Comparison of ENCODE assay signal across 1 cellular context in the genomic region with DNA sequence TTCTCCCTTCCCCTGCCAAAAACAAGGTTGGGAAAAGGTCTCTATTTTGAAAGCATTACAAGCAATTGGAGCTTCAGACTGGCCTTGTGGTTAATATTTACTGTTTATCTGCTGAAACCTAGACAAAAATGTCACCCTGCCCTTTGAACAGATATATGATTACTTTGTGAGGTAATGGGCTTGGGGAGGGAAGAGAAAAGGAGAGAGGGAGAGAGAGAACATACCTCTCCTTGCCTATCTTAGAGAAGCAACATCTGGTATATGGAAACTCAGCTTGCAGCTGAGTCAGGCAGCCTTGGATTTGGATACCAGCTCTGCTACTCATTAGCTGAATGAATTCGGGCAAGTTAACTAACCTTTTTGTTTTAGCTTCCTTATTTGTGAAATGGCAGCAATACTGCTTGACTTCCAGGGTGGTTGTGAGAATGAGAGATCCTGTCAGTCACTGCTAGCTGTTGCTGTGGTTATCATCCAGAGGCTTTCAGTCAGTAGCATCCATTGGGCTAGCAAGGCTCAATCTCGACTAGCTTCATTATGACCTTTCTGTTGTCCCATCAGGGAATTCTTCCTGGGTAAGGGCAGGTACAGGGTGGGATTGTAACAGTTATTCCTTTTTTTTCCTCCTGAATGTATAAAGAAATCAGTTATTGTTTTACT.
TF ChIP-seq lines count a peak whose summit lies in the region.

No MANE protein-coding gene starts in this region.

TF ChIP-seq in HepG2, 621 proteins besides CTCF, POLR2A, EP300 and RAD21 (continued from another document and continues in another):
- TF ChIP-seq, protein P1, sequence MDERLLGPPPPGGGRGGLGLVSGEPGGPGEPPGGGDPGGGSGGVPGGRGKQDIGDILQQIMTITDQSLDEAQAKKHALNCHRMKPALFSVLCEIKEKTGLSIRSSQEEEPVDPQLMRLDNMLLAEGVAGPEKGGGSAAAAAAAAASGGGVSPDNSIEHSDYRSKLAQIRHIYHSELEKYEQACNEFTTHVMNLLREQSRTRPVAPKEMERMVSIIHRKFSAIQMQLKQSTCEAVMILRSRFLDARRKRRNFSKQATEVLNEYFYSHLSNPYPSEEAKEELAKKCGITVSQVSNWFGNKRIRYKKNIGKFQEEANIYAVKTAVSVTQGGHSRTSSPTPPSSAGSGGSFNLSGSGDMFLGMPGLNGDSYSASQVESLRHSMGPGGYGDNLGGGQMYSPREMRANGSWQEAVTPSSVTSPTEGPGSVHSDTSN (CRISPR knock-in tag; IDR thresholded peaks at IDR 0.05) = no peak
- TF ChIP-seq, protein P2, sequence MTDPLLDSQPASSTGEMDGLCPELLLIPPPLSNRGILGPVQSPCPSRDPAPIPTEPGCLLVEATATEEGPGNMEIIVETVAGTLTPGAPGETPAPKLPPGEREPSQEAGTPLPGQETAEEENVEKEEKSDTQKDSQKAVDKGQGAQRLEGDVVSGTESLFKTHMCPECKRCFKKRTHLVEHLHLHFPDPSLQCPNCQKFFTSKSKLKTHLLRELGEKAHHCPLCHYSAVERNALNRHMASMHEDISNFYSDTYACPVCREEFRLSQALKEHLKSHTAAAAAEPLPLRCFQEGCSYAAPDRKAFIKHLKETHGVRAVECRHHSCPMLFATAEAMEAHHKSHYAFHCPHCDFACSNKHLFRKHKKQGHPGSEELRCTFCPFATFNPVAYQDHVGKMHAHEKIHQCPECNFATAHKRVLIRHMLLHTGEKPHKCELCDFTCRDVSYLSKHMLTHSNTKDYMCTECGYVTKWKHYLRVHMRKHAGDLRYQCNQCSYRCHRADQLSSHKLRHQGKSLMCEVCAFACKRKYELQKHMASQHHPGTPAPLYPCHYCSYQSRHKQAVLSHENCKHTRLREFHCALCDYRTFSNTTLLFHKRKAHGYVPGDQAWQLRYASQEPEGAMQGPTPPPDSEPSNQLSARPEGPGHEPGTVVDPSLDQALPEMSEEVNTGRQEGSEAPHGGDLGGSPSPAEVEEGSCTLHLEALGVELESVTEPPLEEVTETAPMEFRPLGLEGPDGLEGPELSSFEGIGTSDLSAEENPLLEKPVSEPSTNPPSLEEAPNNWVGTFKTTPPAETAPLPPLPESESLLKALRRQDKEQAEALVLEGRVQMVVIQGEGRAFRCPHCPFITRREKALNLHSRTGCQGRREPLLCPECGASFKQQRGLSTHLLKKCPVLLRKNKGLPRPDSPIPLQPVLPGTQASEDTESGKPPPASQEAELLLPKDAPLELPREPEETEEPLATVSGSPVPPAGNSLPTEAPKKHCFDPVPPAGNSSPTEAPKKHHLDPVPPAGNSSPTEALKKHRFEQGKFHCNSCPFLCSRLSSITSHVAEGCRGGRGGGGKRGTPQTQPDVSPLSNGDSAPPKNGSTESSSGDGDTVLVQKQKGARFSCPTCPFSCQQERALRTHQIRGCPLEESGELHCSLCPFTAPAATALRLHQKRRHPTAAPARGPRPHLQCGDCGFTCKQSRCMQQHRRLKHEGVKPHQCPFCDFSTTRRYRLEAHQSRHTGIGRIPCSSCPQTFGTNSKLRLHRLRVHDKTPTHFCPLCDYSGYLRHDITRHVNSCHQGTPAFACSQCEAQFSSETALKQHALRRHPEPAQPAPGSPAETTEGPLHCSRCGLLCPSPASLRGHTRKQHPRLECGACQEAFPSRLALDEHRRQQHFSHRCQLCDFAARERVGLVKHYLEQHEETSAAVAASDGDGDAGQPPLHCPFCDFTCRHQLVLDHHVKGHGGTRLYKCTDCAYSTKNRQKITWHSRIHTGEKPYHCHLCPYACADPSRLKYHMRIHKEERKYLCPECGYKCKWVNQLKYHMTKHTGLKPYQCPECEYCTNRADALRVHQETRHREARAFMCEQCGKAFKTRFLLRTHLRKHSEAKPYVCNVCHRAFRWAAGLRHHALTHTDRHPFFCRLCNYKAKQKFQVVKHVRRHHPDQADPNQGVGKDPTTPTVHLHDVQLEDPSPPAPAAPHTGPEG (CRISPR knock-in tag; IDR thresholded peaks at IDR 0.05) = no peak
- no peak for TF ChIP-seq ZFP62 (CRISPR knock-in tag; IDR thresholded peaks at IDR 0.05)
- TF ChIP-seq HOXA5 (CRISPR knock-in tag; IDR thresholded peaks at IDR 0.05) = no peak
- TF ChIP-seq, protein P3, sequence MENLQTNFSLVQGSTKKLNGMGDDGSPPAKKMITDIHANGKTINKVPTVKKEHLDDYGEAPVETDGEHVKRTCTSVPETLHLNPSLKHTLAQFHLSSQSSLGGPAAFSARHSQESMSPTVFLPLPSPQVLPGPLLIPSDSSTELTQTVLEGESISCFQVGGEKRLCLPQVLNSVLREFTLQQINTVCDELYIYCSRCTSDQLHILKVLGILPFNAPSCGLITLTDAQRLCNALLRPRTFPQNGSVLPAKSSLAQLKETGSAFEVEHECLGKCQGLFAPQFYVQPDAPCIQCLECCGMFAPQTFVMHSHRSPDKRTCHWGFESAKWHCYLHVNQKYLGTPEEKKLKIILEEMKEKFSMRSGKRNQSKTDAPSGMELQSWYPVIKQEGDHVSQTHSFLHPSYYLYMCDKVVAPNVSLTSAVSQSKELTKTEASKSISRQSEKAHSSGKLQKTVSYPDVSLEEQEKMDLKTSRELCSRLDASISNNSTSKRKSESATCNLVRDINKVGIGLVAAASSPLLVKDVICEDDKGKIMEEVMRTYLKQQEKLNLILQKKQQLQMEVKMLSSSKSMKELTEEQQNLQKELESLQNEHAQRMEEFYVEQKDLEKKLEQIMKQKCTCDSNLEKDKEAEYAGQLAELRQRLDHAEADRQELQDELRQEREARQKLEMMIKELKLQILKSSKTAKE (CRISPR knock-in tag; IDR thresholded peaks at IDR 0.05; ENCODE audit: borderline replicate concordance) = peak; percentile 62; the same call in 1 of the 2 replicates
- no peak for TF ChIP-seq ZMYM2 (CRISPR knock-in tag; IDR thresholded peaks at IDR 0.05)
- TF ChIP-seq, protein P4, sequence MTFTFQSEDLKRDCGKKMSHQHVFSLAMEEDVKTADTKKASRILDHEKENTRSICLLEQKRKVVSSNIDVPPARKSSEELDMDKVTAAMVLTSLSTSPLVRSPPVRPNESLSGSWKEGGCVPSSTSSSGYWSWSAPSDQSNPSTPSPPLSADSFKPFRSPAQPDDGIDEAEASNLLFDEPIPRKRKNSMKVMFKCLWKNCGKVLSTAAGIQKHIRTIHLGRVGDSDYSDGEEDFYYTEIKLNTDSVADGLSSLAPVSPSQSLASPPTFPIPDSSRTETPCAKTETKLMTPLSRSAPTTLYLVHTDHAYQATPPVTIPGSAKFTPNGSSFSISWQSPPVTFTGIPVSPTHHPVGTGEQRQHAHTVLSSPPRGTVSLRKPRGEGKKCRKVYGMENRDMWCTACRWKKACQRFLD (CRISPR knock-in tag; IDR thresholded peaks at IDR 0.05; ENCODE audit: borderline replicate concordance) = no peak
- TF ChIP-seq THYN1 (CRISPR knock-in tag; IDR thresholded peaks at IDR 0.05; ENCODE audit: borderline replicate concordance, low read depth) = no peak
- peak; percentile 29; the same call in 1 of the 2 replicates for TF ChIP-seq NFIC (IDR thresholded peaks at IDR 0.05; ENCODE audit: low read length)
- TF ChIP-seq PHF21A (CRISPR knock-in tag; IDR thresholded peaks at IDR 0.05) = no peak
- peak; percentile 66; the same call in 1 of the 2 replicates for TF ChIP-seq KDM6A (CRISPR knock-in tag; IDR thresholded peaks at IDR 0.05; ENCODE audit: low read depth)
- TF ChIP-seq, protein P5, sequence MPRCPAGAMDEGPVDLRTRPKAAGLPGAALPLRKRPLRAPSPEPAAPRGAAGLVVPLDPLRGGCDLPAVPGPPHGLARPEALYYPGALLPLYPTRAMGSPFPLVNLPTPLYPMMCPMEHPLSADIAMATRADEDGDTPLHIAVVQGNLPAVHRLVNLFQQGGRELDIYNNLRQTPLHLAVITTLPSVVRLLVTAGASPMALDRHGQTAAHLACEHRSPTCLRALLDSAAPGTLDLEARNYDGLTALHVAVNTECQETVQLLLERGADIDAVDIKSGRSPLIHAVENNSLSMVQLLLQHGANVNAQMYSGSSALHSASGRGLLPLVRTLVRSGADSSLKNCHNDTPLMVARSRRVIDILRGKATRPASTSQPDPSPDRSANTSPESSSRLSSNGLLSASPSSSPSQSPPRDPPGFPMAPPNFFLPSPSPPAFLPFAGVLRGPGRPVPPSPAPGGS (CRISPR knock-in tag; IDR thresholded peaks at IDR 0.05) = no peak
- TF ChIP-seq ZNF775 (CRISPR knock-in tag; IDR thresholded peaks at IDR 0.05; ENCODE audit: borderline replicate concordance) = peak; percentile 98
- peak; percentile 90 for TF ChIP-seq MED1 (CRISPR knock-in tag; IDR thresholded peaks at IDR 0.05)
- TF ChIP-seq ZKSCAN8 (CRISPR knock-in tag; IDR thresholded peaks at IDR 0.05; ENCODE audit: borderline replicate concordance) = no peak
- TF ChIP-seq ZBTB38 (CRISPR knock-in tag; IDR thresholded peaks at IDR 0.05) = no peak
- TF ChIP-seq FOXO1 (CRISPR knock-in tag; IDR thresholded peaks at IDR 0.05) = peak; percentile 79; the same call in 1 of the 2 replicates
- no peak for TF ChIP-seq ZSCAN21 (CRISPR knock-in tag; IDR thresholded peaks at IDR 0.05; ENCODE audit: borderline replicate concordance)
- peak; percentile 53; the same call in 1 of the 2 replicates for TF ChIP-seq FOXK1 (CRISPR knock-in tag; IDR thresholded peaks at IDR 0.05; ENCODE audit: borderline replicate concordance, low read depth)
- TF ChIP-seq, protein P6, sequence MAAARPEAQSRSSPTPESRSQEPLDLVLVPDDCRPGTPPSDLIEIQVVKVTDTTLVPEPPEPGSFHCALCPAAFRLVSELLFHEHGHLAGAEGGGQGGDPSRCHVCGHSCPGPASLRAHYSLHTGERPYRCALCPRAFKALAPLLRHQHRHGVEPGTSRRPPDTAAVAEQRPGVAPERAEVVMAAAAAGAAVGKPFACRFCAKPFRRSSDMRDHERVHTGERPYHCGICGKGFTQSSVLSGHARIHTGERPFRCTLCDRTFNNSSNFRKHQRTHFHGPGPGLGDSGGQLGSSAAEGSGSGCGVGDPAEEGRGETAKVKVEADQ (CRISPR knock-in tag; IDR thresholded peaks at IDR 0.05; ENCODE audit: borderline replicate concordance) = no peak
- TF ChIP-seq, protein P7, sequence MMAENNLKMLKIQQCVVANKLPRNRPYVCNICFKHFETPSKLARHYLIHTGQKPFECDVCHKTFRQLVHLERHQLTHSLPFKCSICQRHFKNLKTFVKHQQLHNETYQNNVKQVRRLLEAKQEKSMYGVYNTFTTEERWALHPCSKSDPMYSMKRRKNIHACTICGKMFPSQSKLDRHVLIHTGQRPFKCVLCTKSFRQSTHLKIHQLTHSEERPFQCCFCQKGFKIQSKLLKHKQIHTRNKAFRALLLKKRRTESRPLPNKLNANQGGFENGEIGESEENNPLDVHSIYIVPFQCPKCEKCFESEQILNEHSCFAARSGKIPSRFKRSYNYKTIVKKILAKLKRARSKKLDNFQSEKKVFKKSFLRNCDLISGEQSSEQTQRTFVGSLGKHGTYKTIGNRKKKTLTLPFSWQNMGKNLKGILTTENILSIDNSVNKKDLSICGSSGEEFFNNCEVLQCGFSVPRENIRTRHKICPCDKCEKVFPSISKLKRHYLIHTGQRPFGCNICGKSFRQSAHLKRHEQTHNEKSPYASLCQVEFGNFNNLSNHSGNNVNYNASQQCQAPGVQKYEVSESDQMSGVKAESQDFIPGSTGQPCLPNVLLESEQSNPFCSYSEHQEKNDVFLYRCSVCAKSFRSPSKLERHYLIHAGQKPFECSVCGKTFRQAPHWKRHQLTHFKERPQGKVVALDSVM (CRISPR knock-in tag; IDR thresholded peaks at IDR 0.05) = no peak
- TF ChIP-seq BHLHE40 (IDR thresholded peaks at IDR 0.05; ENCODE audit: low read length) = no peak
- TF ChIP-seq ZNF468 (CRISPR knock-in tag; IDR thresholded peaks at IDR 0.05) = no peak
- TF ChIP-seq ZBTB20 (CRISPR knock-in tag; IDR thresholded peaks at IDR 0.05; ENCODE audit: borderline replicate concordance, low read depth) = peak; percentile 83; the same call in 1 of the 2 replicates
- TF ChIP-seq, protein P8, sequence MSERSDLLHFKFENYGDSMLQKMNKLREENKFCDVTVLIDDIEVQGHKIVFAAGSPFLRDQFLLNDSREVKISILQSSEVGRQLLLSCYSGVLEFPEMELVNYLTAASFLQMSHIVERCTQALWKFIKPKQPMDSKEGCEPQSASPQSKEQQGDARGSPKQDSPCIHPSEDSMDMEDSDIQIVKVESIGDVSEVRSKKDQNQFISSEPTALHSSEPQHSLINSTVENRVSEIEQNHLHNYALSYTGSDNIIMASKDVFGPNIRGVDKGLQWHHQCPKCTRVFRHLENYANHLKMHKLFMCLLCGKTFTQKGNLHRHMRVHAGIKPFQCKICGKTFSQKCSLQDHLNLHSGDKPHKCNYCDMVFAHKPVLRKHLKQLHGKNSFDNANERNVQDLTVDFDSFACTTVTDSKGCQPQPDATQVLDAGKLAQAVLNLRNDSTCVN (CRISPR knock-in tag; IDR thresholded peaks at IDR 0.05; ENCODE audit: borderline replicate concordance) = no peak
- peak; percentile 88 for TF ChIP-seq POLR2AphosphoS5 (IDR thresholded peaks at IDR 0.05; ENCODE audit: low read depth, low read length)
- no peak for TF ChIP-seq SP4 (CRISPR knock-in tag; IDR thresholded peaks at IDR 0.05)
- TF ChIP-seq MTA3 (CRISPR knock-in tag; IDR thresholded peaks at IDR 0.05) = no peak
- no peak for TF ChIP-seq ZNF264 (CRISPR knock-in tag; IDR thresholded peaks at IDR 0.05)
- no peak for TF ChIP-seq POLR2AphosphoS2 (IDR thresholded peaks at IDR 0.05; ENCODE audit: low read depth, low read length)
- peak; percentile 93 for TF ChIP-seq JUN (CRISPR knock-in tag; IDR thresholded peaks at IDR 0.05)
- TF ChIP-seq, protein P9, sequence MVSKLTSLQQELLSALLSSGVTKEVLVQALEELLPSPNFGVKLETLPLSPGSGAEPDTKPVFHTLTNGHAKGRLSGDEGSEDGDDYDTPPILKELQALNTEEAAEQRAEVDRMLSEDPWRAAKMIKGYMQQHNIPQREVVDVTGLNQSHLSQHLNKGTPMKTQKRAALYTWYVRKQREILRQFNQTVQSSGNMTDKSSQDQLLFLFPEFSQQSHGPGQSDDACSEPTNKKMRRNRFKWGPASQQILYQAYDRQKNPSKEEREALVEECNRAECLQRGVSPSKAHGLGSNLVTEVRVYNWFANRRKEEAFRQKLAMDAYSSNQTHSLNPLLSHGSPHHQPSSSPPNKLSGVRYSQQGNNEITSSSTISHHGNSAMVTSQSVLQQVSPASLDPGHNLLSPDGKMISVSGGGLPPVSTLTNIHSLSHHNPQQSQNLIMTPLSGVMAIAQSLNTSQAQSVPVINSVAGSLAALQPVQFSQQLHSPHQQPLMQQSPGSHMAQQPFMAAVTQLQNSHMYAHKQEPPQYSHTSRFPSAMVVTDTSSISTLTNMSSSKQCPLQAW (CRISPR knock-in tag; IDR thresholded peaks at IDR 0.05) = peak; percentile 75; the same call in 1 of the 2 replicates
- TF ChIP-seq STAT5B (CRISPR knock-in tag; IDR thresholded peaks at IDR 0.05) = no peak
- no peak for TF ChIP-seq TSC22D2 (CRISPR knock-in tag; IDR thresholded peaks at IDR 0.05; ENCODE audit: borderline replicate concordance)
- TF ChIP-seq, protein P10, sequence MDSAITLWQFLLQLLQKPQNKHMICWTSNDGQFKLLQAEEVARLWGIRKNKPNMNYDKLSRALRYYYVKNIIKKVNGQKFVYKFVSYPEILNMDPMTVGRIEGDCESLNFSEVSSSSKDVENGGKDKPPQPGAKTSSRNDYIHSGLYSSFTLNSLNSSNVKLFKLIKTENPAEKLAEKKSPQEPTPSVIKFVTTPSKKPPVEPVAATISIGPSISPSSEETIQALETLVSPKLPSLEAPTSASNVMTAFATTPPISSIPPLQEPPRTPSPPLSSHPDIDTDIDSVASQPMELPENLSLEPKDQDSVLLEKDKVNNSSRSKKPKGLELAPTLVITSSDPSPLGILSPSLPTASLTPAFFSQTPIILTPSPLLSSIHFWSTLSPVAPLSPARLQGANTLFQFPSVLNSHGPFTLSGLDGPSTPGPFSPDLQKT (CRISPR knock-in tag; IDR thresholded peaks at IDR 0.05; ENCODE audit: borderline replicate concordance) = no peak
- TF ChIP-seq CEBPG (CRISPR knock-in tag; IDR thresholded peaks at IDR 0.05) = peak; percentile 68
- 0 out of 2 replicates have a peak, but pooled peaks have one; percentile 29 for TF ChIP-seq ZNF335 (CRISPR knock-in tag; IDR thresholded peaks at IDR 0.05)
- TF ChIP-seq MIER2 (CRISPR knock-in tag; IDR thresholded peaks at IDR 0.05) = no peak
- TF ChIP-seq STAG1 (CRISPR knock-in tag; IDR thresholded peaks at IDR 0.05) = no peak
- no peak for TF ChIP-seq MTA1 (CRISPR knock-in tag; IDR thresholded peaks at IDR 0.05; ENCODE audit: borderline replicate concordance)
